ENCODE assay signal across 9 cellular contexts in the genomic region with DNA sequence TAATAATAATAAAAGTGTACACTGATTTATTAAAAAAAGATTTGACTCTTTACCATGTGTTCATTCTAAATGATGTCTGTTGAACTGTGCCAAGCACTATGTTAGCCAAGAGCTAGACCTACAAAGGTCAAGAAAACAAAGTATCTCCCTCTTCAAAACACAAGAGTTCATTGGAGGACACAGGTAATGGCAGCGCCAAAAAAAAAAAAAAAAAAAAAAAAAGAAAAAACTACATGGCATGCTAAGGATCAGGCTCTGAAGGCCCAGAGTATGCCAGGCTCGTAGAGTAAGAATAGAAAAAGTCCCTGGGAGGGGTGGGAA. TPM values are rescaled to one million over a fixed set of nuclear protein-coding genes. Genes with fewer than 3 reads are reported as not detected.
DNase-seq lines count a peak whose midpoint lies in the region; ATAC-seq, FAIRE-seq and TF ChIP-seq lines count a peak whose summit lies in the region.
"Had no signal": no experiment of that assay in that cellular context is flagged by ENCODE, and none has a peak within 500 bp of the region (broad histone marks: within the 10 kb centered on the region; RNA-seq: fewer than 3 reads in every experiment).

No MANE protein-coding gene starts in this region.

- no peak overlapping the region for H3K4me3 ChIP-seq in K562
- H3K4me3 ChIP-seq in naive thymus-derived CD4-positive, alpha-beta T cell (ENCODE audit: low read length) = no peak overlapping the region
- H3K4me3 ChIP-seq in vagina = no peak overlapping the region

- TF ChIP-seq RAD21 in K562 (CRISPR knock-in tag; conservative IDR thresholded peaks at IDR 0.05 in 1 of 2, IDR thresholded peaks at IDR 0.05 in 1 of 2) = no peak

- H4K20me1 ChIP-seq in K562 (replicated peaks; ENCODE audit: control insufficient read depth, insufficient read depth, low read length) = peaks cover 5% of the 10 kb centered on the region

- H3K4me2 ChIP-seq in K562 (ENCODE audit: insufficient read depth, low read length) = no peak overlapping the region

- H2AFZ ChIP-seq in K562 (ENCODE audit: low read depth, low read length) = no peak overlapping the region

- WGBS in K562 (ENCODE audit: insufficient coverage, low coverage, missing lambda C conversion rate) = 61% methylated on average over 2 of the region's 2 CpGs

- ATAC-seq in K562 (no peak), GM18502 (IDR thresholded peaks at IDR 0.05; ENCODE audit: poor library complexity, unreplicated experiment) (no peak), HG02885 (IDR thresholded peaks at IDR 0.05; ENCODE audit: poor library complexity, unreplicated experiment) (no peak)
- ATAC-seq in naive thymus-derived CD4-positive, alpha-beta T cell = no peak

- H3K9me1 ChIP-seq in K562 (ENCODE audit: control insufficient read depth, insufficient read depth, low read length) = no peaks in the 10 kb centered on the region

- peaks cover 2% of the 10 kb centered on the region for H3K36me3 Mint-ChIP-seq in activated naive CD4-positive, alpha-beta T cell treated with anti-CD3 and anti-CD28 coated beads, Interleukin-2, amount 50 U/mL, for 24 hours
- H3K36me3 Mint-ChIP-seq in naive thymus-derived CD4-positive, alpha-beta T cell = peaks cover 0 to 36% (median 11%) of the 10 kb centered on the region in 5 donors

- H3K9me3 Mint-ChIP-seq in activated naive CD4-positive, alpha-beta T cell treated with anti-CD3 and anti-CD28 coated beads, Interleukin-2, amount 50 U/mL, for 24 hours = no peaks in the 10 kb centered on the region
- no peaks in the 10 kb centered on the region for H3K9me3 Mint-ChIP-seq in naive thymus-derived CD4-positive, alpha-beta T cell

- H3K9me3 ChIP-seq in K562 (replicated peaks; ENCODE audit: control insufficient read depth, insufficient read depth, low read depth, low read length) (no peaks in the 10 kb centered on the region), vagina (no peaks in the 10 kb centered on the region)
- no peaks in the 10 kb centered on the region for H3K9me3 ChIP-seq in naive thymus-derived CD4-positive, alpha-beta T cell (ENCODE audit: control insufficient read depth in 2 of 3, low read length in 3 of 3)

- in situ Hi-C loops in K562 (cut with MboI) = no loop called here

- no peak for TF ChIP-seq EP300 in K562 (IDR thresholded peaks at IDR 0.05; ENCODE audit: low read length)

- H3K9ac ChIP-seq in K562 (ENCODE audit: insufficient read depth in 1 of 2, low read depth in 2 of 2, low read length in 2 of 2) = no peak overlapping the region

- TF ChIP-seq POLR2A in K562 (conservative IDR thresholded peaks at IDR 0.05) = no peak
- no peak for TF ChIP-seq POLR2A in vagina (IDR thresholded peaks at IDR 0.05)

- intact Hi-C loops in K562 (cut with micrococcal nuclease) (loop anchor here (5.0 kb wide), 1 partner anchor 35 kb away; the partner anchor contains the start of gene CYTH1), vagina (cut with DNase I) (no loop called here)
- intact Hi-C loops in naive thymus-derived CD4-positive, alpha-beta T cell (cut with micrococcal nuclease) = loop anchor here in 1 of 2 donors (5.0 kb wide), 2 partner anchors 40 to 390 kb away; no protein-coding TSS in a partner anchor

- FAIRE-seq in K562 (lab: Jason Lieb, UNC) = no peak
- FAIRE-seq: urothelium cell line had no signal

- H3K36me3 ChIP-seq in K562 (ENCODE audit: control insufficient read depth, insufficient read depth, low read length) (no peaks in the 10 kb centered on the region), vagina (no peaks in the 10 kb centered on the region)
- no peaks in the 10 kb centered on the region for H3K36me3 ChIP-seq in naive thymus-derived CD4-positive, alpha-beta T cell (ENCODE audit: control insufficient read depth in 2 of 3, insufficient read depth in 3 of 3, low read length in 3 of 3)

- no peak overlapping the region for H3K27ac ChIP-seq in K562 (ENCODE audit: extremely low read depth, low read depth, low read length)
- H3K27ac ChIP-seq in naive thymus-derived CD4-positive, alpha-beta T cell (ENCODE audit: low read depth, low read length) = peak overlapping the region; percentile 81
- peak overlapping the region; percentile 92 for H3K27ac ChIP-seq in vagina

- no TSS peak for BruUV-seq in K562 (replicated peaks; lab: Mats Ljungman, UMichigan)

- H3K4me1 ChIP-seq in K562 (replicated peaks in 1 of 2; ENCODE audit: control insufficient read depth in 2 of 2, insufficient read depth in 2 of 2, low read length in 2 of 2) (peaks cover 13 to 29% of the 10 kb centered on the region in 2 experiments), vagina (peaks cover 51% of the 10 kb centered on the region)
- H3K4me1 ChIP-seq in naive thymus-derived CD4-positive, alpha-beta T cell (ENCODE audit: control insufficient read depth in 2 of 2, insufficient read depth in 2 of 2, low read length in 2 of 2) = peaks cover 94 to 96% of the 10 kb centered on the region in 2 donors

- H3K4me1 Mint-ChIP-seq in activated naive CD4-positive, alpha-beta T cell treated with anti-CD3 and anti-CD28 coated beads, Interleukin-2, amount 50 U/mL, for 24 hours = peaks cover 90% of the 10 kb centered on the region
- peaks cover 78 to 100% (median 92%) of the 10 kb centered on the region in 7 donors for H3K4me1 Mint-ChIP-seq in naive thymus-derived CD4-positive, alpha-beta T cell

- H3K27me3 Mint-ChIP-seq in activated naive CD4-positive, alpha-beta T cell treated with anti-CD3 and anti-CD28 coated beads, Interleukin-2, amount 50 U/mL, for 24 hours = no peaks in the 10 kb centered on the region
- H3K27me3 Mint-ChIP-seq in naive thymus-derived CD4-positive, alpha-beta T cell = no peaks in the 10 kb centered on the region

- H3K27ac Mint-ChIP-seq in activated naive CD4-positive, alpha-beta T cell treated with anti-CD3 and anti-CD28 coated beads, Interleukin-2, amount 50 U/mL, for 24 hours = peak overlapping the region; percentile 94
- peak overlapping the region; percentile 87 to 98 (median 95) for H3K27ac Mint-ChIP-seq in naive thymus-derived CD4-positive, alpha-beta T cell

- H3K27me3 ChIP-seq in K562 (ENCODE audit: control insufficient read depth in 2 of 2, insufficient read depth in 2 of 2, low read length in 2 of 2) (no peaks in the 10 kb centered on the region), vagina (no peaks in the 10 kb centered on the region)
- H3K27me3 ChIP-seq in naive thymus-derived CD4-positive, alpha-beta T cell (ENCODE audit: control insufficient read depth in 2 of 2, insufficient read depth in 2 of 2, low read length in 2 of 2) = no peaks in the 10 kb centered on the region

- POLR2A ChIA-PET in K562 (lab: Yijun Ruan, JAX) (no interaction called here), HEK293T (lab: Yijun Ruan, JAX) (no interaction called here)
- POLR2A ChIA-PET in naive thymus-derived CD4-positive, alpha-beta T cell (lab: Charles Lee) = interaction anchor here (0.7 to 8.5 kb wide), 13 partner anchors 8 to 55 kb away, joined by 3 to 122 read pairs (median 11); partner anchors contain the start of gene CYTH1

- CTCF ChIA-PET in K562 (lab: Yijun Ruan, JAX; ENCODE audit: low intra/inter-chr PET ratio) = no interaction called here
- CTCF ChIA-PET in naive thymus-derived CD4-positive, alpha-beta T cell (lab: Charles Lee) = interaction anchor here (0.6 to 2.3 kb wide), 10 partner anchors 10 to 300 kb away, joined by 3 to 8 read pairs (median 4); no protein-coding TSS in a partner anchor
- CTCF ChIA-PET in HEK293T (lab: Yijun Ruan, JAX) = interaction anchor here (2.1 kb wide), 1 partner anchor 11 kb away, joined by 6 read pairs; no protein-coding TSS in a partner anchor

- no peak for TF ChIP-seq CTCF in K562 (IDR thresholded peaks at IDR 0.05 in 2 of 3, conservative IDR thresholded peaks at IDR 0.05 in 1 of 3; ENCODE audit: insufficient read depth in 2 of 3, low read depth in 1 of 3, low read length in 3 of 3)
- no peak for TF ChIP-seq CTCF in vagina (IDR thresholded peaks at IDR 0.05)

- DNase-seq in activated naive CD4-positive, alpha-beta T cell (lab: John Stamatoyannopoulos, UW) = no peak
- DNase-seq in K562 (ENCODE audit: extremely low read depth in 1 of 4, low spot score in 3 of 4) = no peak
- no peak for DNase-seq in naive thymus-derived CD4-positive, alpha-beta T cell
- no peak for DNase-seq in vagina (ENCODE audit: extremely low spot score in 2 of 2)
- DNase-seq in HEK293T (ENCODE audit: extremely low spot score) = no peak

- H3K4me3 Mint-ChIP-seq in activated naive CD4-positive, alpha-beta T cell treated with anti-CD3 and anti-CD28 coated beads, Interleukin-2, amount 50 U/mL, for 24 hours = peak overlapping the region; percentile 82
- H3K4me3 Mint-ChIP-seq in naive thymus-derived CD4-positive, alpha-beta T cell = peak overlapping the region; percentile 76 to 93 (median 86)

- peaks cover 45% of the 10 kb centered on the region for H3K79me2 ChIP-seq in K562 (ENCODE audit: control insufficient read depth, insufficient read depth, low read length)

TF ChIP-seq in K562, 482 proteins besides CTCF, POLR2A, EP300 and RAD21:
- TF ChIP-seq BACH1 (tag; IDR thresholded peaks at IDR 0.05) (0 out of 2 replicates have a peak, but pooled peaks have one; percentile 11), ZNF584 (CRISPR knock-in tag; IDR thresholded peaks at IDR 0.05; ENCODE audit: low read depth) (no peak)

TF ChIP-seq in HEK293T, 16 proteins besides CTCF, POLR2A, EP300 and RAD21 (continues in another document):
- TF ChIP-seq CTBP1 (IDR thresholded peaks at IDR 0.05; ENCODE audit: borderline replicate concordance) = no peak
- no peak for TF ChIP-seq HDGF (IDR thresholded peaks at IDR 0.05; ENCODE audit: borderline replicate concordance)
- TF ChIP-seq ZNF384 (IDR thresholded peaks at IDR 0.05) = no peak
- no peak for TF ChIP-seq SP1 (IDR thresholded peaks at IDR 0.05)
- TF ChIP-seq NFRKB (IDR thresholded peaks at IDR 0.05) = no peak

RNA-seq across cellular contexts. Expression of gene CYTH1, which starts 35.2 kb away (rescaled TPM):
- 59.2 and 70.8 TPM in 2 replicates for total RNA-seq in K562 (2011; cell fraction: chromatin; rRNA removed; ENCODE audit: low replicate concordance)
- total RNA-seq in K562 (2011; cell fraction: nucleolus; rRNA removed) = 27.7 and 37.1 TPM in 2 replicates
- total RNA-seq in K562 (2011; cell fraction: nucleoplasm; rRNA removed) = 34.9 and 43.7 TPM in 2 replicates
- total RNA-seq in K562 (2014; rRNA removed) (15.0 and 15.1 TPM in 2 replicates), K562 (2014; rRNA removed; fragmentation: Illumina TruSeq; extraction: Trizol) (16.8 and 18.3 TPM in 2 replicates), K562 (2015; rRNA removed; fragmentation: Illumina TruSeq; extraction: Trizol) (19.6 and 21.2 TPM in 2 replicates), K562 (2021) (24.4 and 27.7 TPM in 2 replicates), vagina (62.9 TPM)
- polyA plus RNA-seq in K562 (2011; rRNA removed) (16.1 and 16.5 TPM in 2 replicates), K562 (2014; fragmentation: Illumina TruSeq; extraction: Trizol) (20.5 and 24.1 TPM in 2 replicates), K562 (2014; fragmentation: Nextera tagmentation; extraction: Ambion mirVana) (under 1 TPM; 0.52 to 0.70 TPM), K562 (2014; rRNA removed) (25.1 and 25.4 TPM in 2 replicates)
- 14.2 and 14.9 TPM in 2 replicates for polyA plus RNA-seq in K562 (2011; cell fraction: cytosol; rRNA removed)
- polyA plus RNA-seq in K562 (2011; cell fraction: nucleus; rRNA removed) = 71.2 and 83.3 TPM in 2 replicates
- 17.4 and 27.1 TPM in 2 replicates for polyA plus RNA-seq in K562 (2012)
- 12.2 and 12.3 TPM in 2 replicates for polyA minus RNA-seq in K562 (2011; rRNA and poly(A)+ RNA removed)
- 6.5 and 8.0 TPM in 2 replicates for polyA minus RNA-seq in K562 (2011; cell fraction: cytosol; rRNA and poly(A)+ RNA removed)
- polyA minus RNA-seq in K562 (2011; cell fraction: nucleus; rRNA and poly(A)+ RNA removed) = 12.8 and 20.0 TPM in 2 replicates
- 100 to 1,000 TPM; 297 to 452 (median 420) TPM for total RNA-seq in naive thymus-derived CD4-positive, alpha-beta T cell
- 100 to 1,000 TPM; 314 to 395 TPM for polyA plus RNA-seq in naive thymus-derived CD4-positive, alpha-beta T cell
